ENCODE assay signal across 25 cellular contexts in the genomic region with DNA sequence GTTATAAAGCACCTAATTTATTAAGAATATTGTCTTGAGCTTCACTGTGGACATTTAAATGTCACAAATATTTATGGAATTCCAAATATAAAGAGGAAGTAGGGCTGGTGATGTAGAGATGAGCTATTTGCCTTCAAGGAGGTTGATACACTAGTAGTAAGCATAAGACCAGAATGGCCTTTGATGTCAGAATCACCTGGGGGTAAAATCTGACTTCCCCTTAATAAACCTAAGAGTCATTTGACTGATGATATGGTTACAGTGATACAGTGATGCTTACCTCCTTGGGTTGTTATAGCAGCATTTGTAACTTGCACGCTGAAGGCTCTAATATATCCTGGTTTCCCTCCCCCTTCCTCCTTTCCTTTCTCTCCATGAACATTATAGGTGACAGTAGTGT.
"Had no signal": no experiment of that assay in that cellular context is flagged by ENCODE, and none has a peak within 500 bp of the region (broad histone marks: within the 10 kb centered on the region; RNA-seq: fewer than 3 reads in every experiment).

No MANE protein-coding gene starts in this region.

- H3K27ac ChIP-seq: brain microvascular endothelial cell, gastrocnemius medialis, hepatocyte, neural progenitor cell, parathyroid adenoma, psoas muscle, tibial nerve, VCaP had no signal

- H2AFZ ChIP-seq: hepatocyte, neural progenitor cell, parathyroid adenoma had no signal

- H3K27ac Mint-ChIP-seq: endodermal cell, natural killer cell, neural progenitor cell had no signal

- DNase-seq: activated CD4-positive, alpha-beta T cell treated with anti-CD3 and anti-CD28 coated beads for 48 hours; activated CD4-positive, alpha-beta T cell treated with anti-CD3 and anti-CD28 coated beads, Interleukin-2, amount 50 U/mL, for 48 hours; activated CD8-positive, alpha-beta memory T cell treated with anti-CD3 and anti-CD28 coated beads for 24 hours; activated effector memory CD4-positive, alpha-beta T cell treated with anti-CD3 and anti-CD28 coated beads, Interleukin-2, amount 50 U/mL, for 16 hours; activated naive CD4-positive, alpha-beta T cell treated with anti-CD3 and anti-CD28 coated beads, Interleukin-2, amount 50 U/mL, for 16 hours; amniotic stem cell; brain microvascular endothelial cell; central memory CD4-positive, alpha-beta T cell; endodermal cell; gastrocnemius medialis; islet precursor cell; left colon; natural killer cell; occipital lobe; psoas muscle; stimulated activated CD4-positive, alpha-beta T cell treated with anti-CD3 and anti-CD28 coated beads, Interleukin-2, amount 100 ng/mL, for 24 hours; stimulated activated naive CD4-positive, alpha-beta T cell treated with Interleukin-2 at 50 U/mL for 16 hours; T-helper 9 cell had no signal

- H3K9ac ChIP-seq: neural progenitor cell, parathyroid adenoma had no signal

- H3K4me1 Mint-ChIP-seq: neural progenitor cell had no signal

- H3K36me3 ChIP-seq: brain microvascular endothelial cell, gastrocnemius medialis, neural progenitor cell, tibial nerve had no signal

- H3K4me3 Mint-ChIP-seq: endodermal cell, natural killer cell, neural progenitor cell had no signal

- H3K9me3 Mint-ChIP-seq: neural progenitor cell had no signal

- H3K9me3 ChIP-seq: gastrocnemius medialis, psoas muscle had no signal

- H3K4me3 ChIP-seq: gastrocnemius medialis, hepatocyte, neural progenitor cell, psoas muscle, smooth muscle cell, tibial nerve had no signal

- ATAC-seq: activated CD4-positive, CD25-positive, alpha-beta regulatory T cell treated with anti-CD3 and anti-CD28 coated beads, Interleukin-2, amount 50 U/mL, for 24 hours; gastrocnemius medialis; left colon; natural killer cell; psoas muscle had no signal

- H3K4me2 ChIP-seq: hepatocyte, neural progenitor cell, smooth muscle cell had no signal

- H3K4me1 ChIP-seq: parathyroid adenoma had no signal

- H3K27me3 ChIP-seq: brain microvascular endothelial cell, gastrocnemius medialis, hepatocyte, neural progenitor cell, tibial nerve had no signal
